ENCODE assay signal across 8 cellular contexts in the genomic region with DNA sequence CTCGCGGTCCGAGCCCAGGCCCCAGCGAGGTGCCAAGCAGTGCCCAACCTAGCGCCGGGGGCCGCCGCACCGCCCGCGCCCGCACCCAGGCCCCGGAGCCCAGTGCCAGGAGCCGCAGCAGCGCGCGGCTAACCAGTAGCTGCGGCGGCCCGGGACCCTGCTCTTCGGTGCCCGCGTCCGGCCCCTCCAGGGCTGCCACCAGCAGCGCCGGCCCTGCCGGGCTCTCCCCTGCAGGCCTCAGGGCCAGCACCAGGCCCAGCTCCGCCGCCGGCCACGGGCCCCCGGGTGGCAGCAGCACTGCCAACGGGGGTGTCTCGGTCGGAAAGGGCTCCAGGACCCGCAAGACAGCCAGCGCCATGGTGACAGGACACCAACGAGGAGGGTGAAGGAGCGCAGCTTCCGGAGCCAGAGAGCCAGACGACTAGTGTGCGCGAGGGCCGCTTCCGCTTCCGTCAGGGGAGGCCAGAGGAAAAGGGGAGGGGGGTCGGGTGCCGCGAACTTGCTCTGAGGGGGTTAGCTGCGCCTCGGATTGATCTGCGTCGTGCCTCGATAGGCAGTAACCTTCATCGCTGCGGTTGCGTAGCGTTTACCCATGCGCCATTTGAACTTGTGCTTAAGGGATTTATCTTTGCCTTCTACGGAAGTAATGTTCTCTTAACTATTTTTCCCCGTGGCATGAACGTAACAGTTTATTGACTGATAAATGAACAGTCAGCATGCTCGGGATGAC. TPM values are rescaled to one million over a fixed set of nuclear protein-coding genes. Genes with fewer than 3 reads are reported as not detected.
DNase-seq lines count a peak whose midpoint lies in the region; TF ChIP-seq lines count a peak whose summit lies in the region.

A gene with protein sequence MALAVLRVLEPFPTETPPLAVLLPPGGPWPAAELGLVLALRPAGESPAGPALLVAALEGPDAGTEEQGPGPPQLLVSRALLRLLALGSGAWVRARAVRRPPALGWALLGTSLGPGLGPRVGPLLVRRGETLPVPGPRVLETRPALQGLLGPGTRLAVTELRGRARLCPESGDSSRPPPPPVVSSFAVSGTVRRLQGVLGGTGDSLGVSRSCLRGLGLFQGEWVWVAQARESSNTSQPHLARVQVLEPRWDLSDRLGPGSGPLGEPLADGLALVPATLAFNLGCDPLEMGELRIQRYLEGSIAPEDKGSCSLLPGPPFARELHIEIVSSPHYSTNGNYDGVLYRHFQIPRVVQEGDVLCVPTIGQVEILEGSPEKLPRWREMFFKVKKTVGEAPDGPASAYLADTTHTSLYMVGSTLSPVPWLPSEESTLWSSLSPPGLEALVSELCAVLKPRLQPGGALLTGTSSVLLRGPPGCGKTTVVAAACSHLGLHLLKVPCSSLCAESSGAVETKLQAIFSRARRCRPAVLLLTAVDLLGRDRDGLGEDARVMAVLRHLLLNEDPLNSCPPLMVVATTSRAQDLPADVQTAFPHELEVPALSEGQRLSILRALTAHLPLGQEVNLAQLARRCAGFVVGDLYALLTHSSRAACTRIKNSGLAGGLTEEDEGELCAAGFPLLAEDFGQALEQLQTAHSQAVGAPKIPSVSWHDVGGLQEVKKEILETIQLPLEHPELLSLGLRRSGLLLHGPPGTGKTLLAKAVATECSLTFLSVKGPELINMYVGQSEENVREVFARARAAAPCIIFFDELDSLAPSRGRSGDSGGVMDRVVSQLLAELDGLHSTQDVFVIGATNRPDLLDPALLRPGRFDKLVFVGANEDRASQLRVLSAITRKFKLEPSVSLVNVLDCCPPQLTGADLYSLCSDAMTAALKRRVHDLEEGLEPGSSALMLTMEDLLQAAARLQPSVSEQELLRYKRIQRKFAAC (minus strand): TSS at position 389 of the 730 bp plus-strand sequence. CDS start 31 bp downstream, at position 358.

- H3K36me3 ChIP-seq in CD4-positive, alpha-beta memory T cell (ENCODE audit: insufficient read depth, low read length): no peaks in the 10 kb centered on the region
- no peaks in the 10 kb centered on the region for H3K36me3 ChIP-seq in effector memory CD4-positive, alpha-beta T cell (ENCODE audit: control insufficient read depth, insufficient read depth, low read length)

- TF ChIP-seq CTCF in GM20000 (IDR thresholded peaks at IDR 0.05; ENCODE audit: extremely low read depth, missing control alignments): no peak

- peak within 1 kb of the TSS; percentile 70 to 75 for H3K4me3 ChIP-seq in CD4-positive, alpha-beta memory T cell (ENCODE audit: low read length in 2 of 2)
- H3K4me3 ChIP-seq in effector memory CD4-positive, alpha-beta T cell (ENCODE audit: insufficient read depth, low read depth, low read length, poor library complexity, severe bottlenecking): peak within 1 kb of the TSS; percentile 80

- CTCF ChIA-PET in CD4-positive, alpha-beta memory T cell (lab: Charles Lee; ENCODE audit: partially characterized antibody): interaction anchor here (1.1 to 2.1 kb wide), 5 partner anchors 14 to 50 kb away, joined by 4 to 12 read pairs (median 4); a partner anchor contains a TSS

- peaks cover 56% of the 10 kb centered on the region for H3K4me1 ChIP-seq in CD4-positive, alpha-beta memory T cell (ENCODE audit: insufficient read depth, low read length)
- peaks cover 26% of the 10 kb centered on the region for H3K4me1 ChIP-seq in effector memory CD4-positive, alpha-beta T cell (ENCODE audit: control insufficient read depth, insufficient read depth, low read length, poor library complexity, severe bottlenecking)

- H3K4me3 Mint-ChIP-seq in CD4-positive, alpha-beta memory T cell: peak within 1 kb of the TSS; percentile 92 to 99 (median 96)

- peaks cover 30 to 63% (median 43%) of the 10 kb centered on the region in 4 donors for H3K4me1 Mint-ChIP-seq in CD4-positive, alpha-beta memory T cell

- peak; percentile 87 to 98 (median 92) for DNase-seq in CD4-positive, alpha-beta memory T cell
- peak; percentile 97 for DNase-seq in GM20000 (ENCODE audit: low spot score)
- peak; percentile 54 for DNase-seq in HS-5 (ENCODE audit: low read depth)
- peak; percentile 61 for DNase-seq in NK-92 (lab: John Stamatoyannopoulos, UW; ENCODE audit: unreplicated experiment)
- DNase-seq in activated CD8-positive, alpha-beta memory T cell treated with anti-CD3 and anti-CD28 coated beads for 24 hours: peak; percentile 96
- peak; percentile 86 to 90 (median 89) for DNase-seq in effector memory CD4-positive, alpha-beta T cell
- DNase-seq in medulla oblongata (ENCODE audit: extremely low spot score): peak; percentile 84
- peak; percentile 82 for DNase-seq in stimulated activated CD8-positive, alpha-beta memory T cell treated with anti-CD3 and anti-CD28 coated beads, Interleukin-12 subunit alpha, Interleukin-12 subunit beta, amount 100 ng/mL, for 24 hours (ENCODE audit: extremely low read depth)

- POLR2A ChIA-PET in CD4-positive, alpha-beta memory T cell (lab: Charles Lee; ENCODE audit: partially characterized antibody): interaction anchor here (0.7 to 4.2 kb wide), 41 partner anchors 8 to 538 kb away, joined by 3 to 100 read pairs (median 6); a partner anchor contains a TSS

- no peaks in the 10 kb centered on the region for H3K27me3 ChIP-seq in CD4-positive, alpha-beta memory T cell (ENCODE audit: insufficient read depth, low read length)
- H3K27me3 ChIP-seq in effector memory CD4-positive, alpha-beta T cell (replicated peaks; ENCODE audit: control insufficient read depth, insufficient read depth, low read length, poor library complexity, severe bottlenecking): no peaks in the 10 kb centered on the region

- peak within 1 kb of the TSS; percentile 93 to 99 (median 98) for H3K27ac Mint-ChIP-seq in CD4-positive, alpha-beta memory T cell

- peak within 1 kb of the TSS; percentile 77 for H3K27ac ChIP-seq in CD4-positive, alpha-beta memory T cell (ENCODE audit: low read depth, low read length)
- H3K27ac ChIP-seq in effector memory CD4-positive, alpha-beta T cell (ENCODE audit: insufficient read depth, low read length, poor library complexity, severe bottlenecking): peak within 1 kb of the TSS; percentile 83

- peaks cover 4 to 13% of the 10 kb centered on the region in 2 donors for H3K36me3 Mint-ChIP-seq in CD4-positive, alpha-beta memory T cell

- no peaks in the 10 kb centered on the region for H3K27me3 Mint-ChIP-seq in CD4-positive, alpha-beta memory T cell

- intact Hi-C loops in CD4-positive, alpha-beta memory T cell (cut with micrococcal nuclease): loop anchor here (1.0 kb wide), 4 partner anchors 34 to 80 kb away; a partner anchor contains a TSS

- no peaks in the 10 kb centered on the region for H3K9me3 Mint-ChIP-seq in CD4-positive, alpha-beta memory T cell

- no peaks in the 10 kb centered on the region for H3K9me3 ChIP-seq in CD4-positive, alpha-beta memory T cell (ENCODE audit: control insufficient read depth in 1 of 2, low read length in 2 of 2)
- H3K9me3 ChIP-seq in effector memory CD4-positive, alpha-beta T cell (ENCODE audit: control insufficient read depth, low read length): no peaks in the 10 kb centered on the region

RNA-seq across cellular contexts. Expression of the gene that starts here (rescaled TPM):
- 10 to 100 TPM; 38.9 to 40.5 TPM for total RNA-seq in CD4-positive, alpha-beta memory T cell
- 10 to 100 TPM; 14.5 TPM for polyA plus RNA-seq in CD4-positive, alpha-beta memory T cell

Comparison
In these comparisons a context has a peak if more than half of its experiments do, and no peak if none do; other contexts are left out.
1. Peak in every context shown above with its lines: DNase-seq, H3K4me3 ChIP-seq and H3K27ac ChIP-seq.